27 cellular contexts compared by ENCODE assay signal in the genomic region with DNA sequence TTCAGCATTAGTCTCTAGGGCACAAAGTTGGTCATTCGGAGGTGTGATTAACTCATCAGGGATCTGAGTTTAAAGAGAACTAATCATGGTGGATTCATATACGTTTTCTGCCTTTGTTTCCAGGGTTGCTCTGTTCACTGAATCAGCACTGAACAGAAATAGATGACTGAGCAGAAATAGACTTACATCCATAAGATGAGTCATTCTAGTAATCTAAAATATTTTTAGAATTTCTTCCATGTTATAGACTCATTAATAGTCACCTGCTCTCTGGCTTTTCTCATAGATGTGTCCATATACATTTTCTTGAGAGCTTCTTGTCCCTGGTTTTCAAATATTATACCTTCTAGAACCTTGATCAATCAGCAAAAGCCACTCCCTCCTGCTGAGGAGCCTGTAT.
"Had no signal": no experiment of that assay in that cellular context is flagged by ENCODE, and none has a peak within 500 bp of the region (broad histone marks: within the 10 kb centered on the region; RNA-seq: fewer than 3 reads in every experiment).

No MANE protein-coding gene starts in this region.

- H2AFZ ChIP-seq: neural progenitor cell, parathyroid adenoma had no signal

- H3K4me2 ChIP-seq: neural progenitor cell had no signal

- FAIRE-seq: islet of Langerhans had no signal

- ATAC-seq: left lung; lower lobe of right lung; natural killer cell; psoas muscle; stimulated activated naive B cell treated with anti-CD40 and anti-IgM and Interleukin-4, amounts not matched to agents 10 μg/mL and 1 μg/mL and 100 μg/mL, for 72 hours had no signal

- H3K4me1 ChIP-seq: left lung, lower lobe of right lung, parathyroid adenoma, psoas muscle, vagina had no signal

- H3K4me3 ChIP-seq: left lung, lower lobe of right lung, neural progenitor cell, psoas muscle, stomach, thyroid gland, upper lobe of left lung, vagina had no signal

- H3K36me3 ChIP-seq: left lung, lower lobe of right lung, neural progenitor cell, stomach, thyroid gland, upper lobe of left lung, vagina had no signal

- H3K9me3 ChIP-seq: left lung, lower lobe of right lung, psoas muscle, stomach, thyroid gland, upper lobe of left lung, vagina had no signal

- H3K79me2 ChIP-seq: parathyroid adenoma had no signal

- DNase-seq: activated CD4-positive, alpha-beta T cell treated with anti-CD3 and anti-CD28 coated beads for 4 hours; activated CD4-positive, alpha-beta T cell treated with anti-CD3 and anti-CD28 coated beads, Interleukin-2, amount 50 U/mL, for 4 hours; activated effector memory CD4-positive, alpha-beta T cell treated with Interleukin-2 at 50 U/mL for 16 hours; activated naive CD4-positive, alpha-beta T cell treated with Interleukin-2 at 50 U/mL for 16 hours; activated T-cell treated with anti-CD3 and anti-CD28 coated beads for 4 hours; central memory CD4-positive, alpha-beta T cell; effector CD4-positive, alpha-beta T cell; foreskin fibroblast; left lung; lower lobe of right lung; mesenchymal stem cell; natural killer cell; occipital lobe; psoas muscle; stimulated activated CD4-positive, alpha-beta T cell treated with anti-CD3 and anti-CD28 coated beads, Interleukin-15, amount 100 ng/mL, for 24 hours; stimulated activated CD4-positive, alpha-beta T cell treated with anti-CD3 and anti-CD28 coated beads, Interleukin-2, amount 100 ng/mL, for 24 hours; stimulated activated naive B cell treated with anti-CD40 and anti-IgM and Interleukin-4, amounts not matched to agents 10 μg/mL and 1 μg/mL and 100 μg/mL, for 72 hours; stomach; T-helper 1 cell; thyroid gland; upper lobe of left lung had no signal

- H3K27me3 ChIP-seq: left lung, neural progenitor cell, stomach, thyroid gland, upper lobe of left lung, vagina had no signal

- H3K9ac ChIP-seq: neural progenitor cell, parathyroid adenoma had no signal

- H3K27ac ChIP-seq: epithelial cell of prostate, left lung, lower lobe of right lung, neural progenitor cell, parathyroid adenoma, psoas muscle, stomach, thyroid gland, upper lobe of left lung, vagina, VCaP had no signal
